1 cellular context compared by ENCODE assay signal in the genomic region with DNA sequence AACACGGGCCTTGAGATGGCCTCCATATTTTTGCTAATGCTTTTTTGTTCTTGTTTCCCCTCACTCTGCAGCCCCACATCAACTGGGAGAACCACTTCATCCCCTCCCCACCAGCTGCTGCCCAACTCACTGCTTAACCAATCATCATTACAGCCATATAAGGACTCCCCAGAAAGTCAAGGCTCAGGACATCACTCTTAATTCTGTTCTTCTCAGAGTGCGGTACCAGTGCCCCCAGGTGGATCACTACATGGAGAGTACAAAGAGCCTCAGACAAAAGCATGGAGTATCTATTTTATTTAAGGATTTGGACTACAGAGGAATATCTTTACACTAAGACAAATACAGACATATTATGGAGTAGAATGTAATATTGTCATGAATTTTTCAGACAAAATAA.
TF ChIP-seq lines count a peak whose summit lies in the region.

No MANE protein-coding gene starts in this region.

TF ChIP-seq in HepG2, 621 proteins besides CTCF, POLR2A, EP300 and RAD21 (continued from another document):
- TF ChIP-seq, protein P1, sequence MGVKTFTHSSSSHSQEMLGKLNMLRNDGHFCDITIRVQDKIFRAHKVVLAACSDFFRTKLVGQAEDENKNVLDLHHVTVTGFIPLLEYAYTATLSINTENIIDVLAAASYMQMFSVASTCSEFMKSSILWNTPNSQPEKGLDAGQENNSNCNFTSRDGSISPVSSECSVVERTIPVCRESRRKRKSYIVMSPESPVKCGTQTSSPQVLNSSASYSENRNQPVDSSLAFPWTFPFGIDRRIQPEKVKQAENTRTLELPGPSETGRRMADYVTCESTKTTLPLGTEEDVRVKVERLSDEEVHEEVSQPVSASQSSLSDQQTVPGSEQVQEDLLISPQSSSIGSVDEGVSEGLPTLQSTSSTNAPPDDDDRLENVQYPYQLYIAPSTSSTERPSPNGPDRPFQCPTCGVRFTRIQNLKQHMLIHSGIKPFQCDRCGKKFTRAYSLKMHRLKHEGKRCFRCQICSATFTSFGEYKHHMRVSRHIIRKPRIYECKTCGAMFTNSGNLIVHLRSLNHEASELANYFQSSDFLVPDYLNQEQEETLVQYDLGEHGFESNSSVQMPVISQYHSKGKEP (CRISPR knock-in tag; IDR thresholded peaks at IDR 0.05) = no peak
- no peak for TF ChIP-seq ZBTB21 (CRISPR knock-in tag; IDR thresholded peaks at IDR 0.05)
- TF ChIP-seq XBP1 (CRISPR knock-in tag; IDR thresholded peaks at IDR 0.05) = no peak
- TF ChIP-seq ZSCAN20 (CRISPR knock-in tag; IDR thresholded peaks at IDR 0.05; ENCODE audit: borderline replicate concordance) = no peak
- no peak for TF ChIP-seq ASH2L (IDR thresholded peaks at IDR 0.05; ENCODE audit: insufficient read length, low read depth, low read length)
- TF ChIP-seq RBM22 (optimal IDR thresholded peaks at IDR 0.05; ENCODE audit: low read length) = no peak
